ENCODE assay signal across 21 cellular contexts in genomic region chr7:84364708-84365107, GRCh38.
DNase-seq lines count a peak whose midpoint lies in the region; FAIRE-seq and TF ChIP-seq lines count a peak whose summit lies in the region.
"Had no signal": no experiment of that assay in that cellular context is flagged by ENCODE, and none has a peak within 500 bp of the region (broad histone marks: within the 10 kb centered on the region; RNA-seq: fewer than 3 reads in every experiment).

No MANE protein-coding gene starts in this region.

- dilution Hi-C loops in mammary epithelial cell (cut with HindIII; ENCODE audit: low sequenced_read_pairs), result no loop called here

- H3K4me1 Mint-ChIP-seq in MCF 10A (ENCODE audit: insufficient read depth, unreplicated experiment), result peaks cover 6% of the 10 kb centered on the region
- H3K4me1 Mint-ChIP-seq: activated B cell treated with CpG ODN at 0.5 μM for 24 hours; activated CD8-positive, alpha-beta memory T cell treated with anti-CD3 and anti-CD28 coated beads, Interleukin-2, amount 10 ng/mL, durations not matched to agents 7 days and 5 days; endodermal cell had no signal

- H3K27ac Mint-ChIP-seq in MCF 10A (ENCODE audit: low read depth, unreplicated experiment), result no peak overlapping the region
- H3K27ac Mint-ChIP-seq: activated B cell treated with CpG ODN at 0.5 μM for 24 hours; activated CD8-positive, alpha-beta memory T cell treated with anti-CD3 and anti-CD28 coated beads, Interleukin-2, amount 10 ng/mL, durations not matched to agents 7 days and 5 days; endodermal cell; progenitor cell of endocrine pancreas had no signal

- CTCF ChIA-PET in mammary epithelial cell (lab: Charles Lee; ENCODE audit: low non-redundant PET), result no interaction called here
- CTCF ChIA-PET in MCF 10A (lab: Yijun Ruan, JAX), result no interaction called here
- CTCF ChIA-PET in PC-9 (lab: Charles Lee), result no interaction called here

- H3K9me3 ChIP-seq in mammary epithelial cell (replicated peaks; ENCODE audit: insufficient read depth, low read length) (no peaks in the 10 kb centered on the region), PC-9 (ENCODE audit: insufficient read depth, low read depth) (no peaks in the 10 kb centered on the region)

- no peaks in the 10 kb centered on the region for H3K36me3 Mint-ChIP-seq in MCF 10A (ENCODE audit: insufficient read depth, unreplicated experiment)
- H3K36me3 Mint-ChIP-seq: activated CD8-positive, alpha-beta memory T cell treated with anti-CD3 and anti-CD28 coated beads, Interleukin-2, amount 10 ng/mL, durations not matched to agents 7 days and 5 days had no signal

- H3K4me1 ChIP-seq in mammary epithelial cell (ENCODE audit: insufficient read depth, low read length), result peaks cover 8% of the 10 kb centered on the region
- H3K4me1 ChIP-seq in PC-9 (replicated peaks; ENCODE audit: insufficient read depth), result no peaks in the 10 kb centered on the region

- H3K27ac ChIP-seq in mammary epithelial cell (ENCODE audit: insufficient read depth, low read depth, low read length) (no peak overlapping the region), PC-9 (no peak overlapping the region)
- H3K27ac ChIP-seq: 22Rv1 had no signal

- H3K4me2 ChIP-seq in mammary epithelial cell (ENCODE audit: insufficient read depth, low read depth, low read length) (peak overlapping the region; percentile 36), PC-9 (no peak overlapping the region)

- H3K79me2 ChIP-seq in mammary epithelial cell (ENCODE audit: insufficient read depth, low read length) (no peaks in the 10 kb centered on the region), PC-9 (ENCODE audit: low read depth) (no peaks in the 10 kb centered on the region)

- FAIRE-seq in urothelium cell line (lab: Jason Lieb, UNC), result no peak

- H3K27me3 ChIP-seq in mammary epithelial cell (ENCODE audit: insufficient read depth, low read length), result no peaks in the 10 kb centered on the region
- H3K27me3 ChIP-seq in PC-9 (ENCODE audit: insufficient read depth, low read depth), result no peaks in the 10 kb centered on the region

- no peaks in the 10 kb centered on the region for H3K27me3 Mint-ChIP-seq in MCF 10A (ENCODE audit: insufficient read depth, unreplicated experiment)
- H3K27me3 Mint-ChIP-seq: activated B cell treated with CpG ODN at 0.5 μM for 24 hours; activated CD8-positive, alpha-beta memory T cell treated with anti-CD3 and anti-CD28 coated beads, Interleukin-2, amount 10 ng/mL, durations not matched to agents 7 days and 5 days; progenitor cell of endocrine pancreas had no signal

- intact Hi-C loops in mammary epithelial cell (cut with micrococcal nuclease), result no loop called here
- intact Hi-C loops in MCF 10A (cut with micrococcal nuclease), result no loop called here
- intact Hi-C loops in lower leg skin (cut with DNase I; ENCODE audit: low total_unique reads), result no loop called here
- intact Hi-C loops in PC-9 (cut with micrococcal nuclease; ENCODE audit: unreplicated experiment), result no loop called here

- no peak overlapping the region for H3K4me3 Mint-ChIP-seq in MCF 10A (ENCODE audit: unreplicated experiment)
- H3K4me3 Mint-ChIP-seq: activated B cell treated with CpG ODN at 0.5 μM for 24 hours; activated CD8-positive, alpha-beta memory T cell treated with anti-CD3 and anti-CD28 coated beads, Interleukin-2, amount 10 ng/mL, durations not matched to agents 7 days and 5 days; endodermal cell had no signal

- peaks cover 6% of the 10 kb centered on the region; the same call in 1 of the 2 replicates for H3K9me2 ChIP-seq in PC-9 (ENCODE audit: insufficient read depth)

- TF ChIP-seq CTCF in mammary epithelial cell (conservative IDR thresholded peaks at IDR 0.05 in 1 of 2, IDR thresholded peaks at IDR 0.05 in 1 of 2; ENCODE audit: extremely low read depth in 1 of 2, insufficient read depth in 1 of 2, low read depth in 1 of 2, low read length in 2 of 2), result no peak
- no peak for TF ChIP-seq CTCF in MCF 10A (IDR thresholded peaks at IDR 0.05; ENCODE audit: unreplicated experiment)
- no peak for TF ChIP-seq CTCF in fibroblast of the aortic adventitia (IDR thresholded peaks at IDR 0.05; ENCODE audit: insufficient read depth, low read length)
- TF ChIP-seq CTCF in lower leg skin (IDR thresholded peaks at IDR 0.05), result no peak
- TF ChIP-seq CTCF in PC-9 (conservative IDR thresholded peaks at IDR 0.05), result no peak

- H3K4me3 ChIP-seq in mammary epithelial cell (replicated peaks in 1 of 3; ENCODE audit: insufficient read depth in 1 of 3, low read depth in 2 of 3, low read length in 3 of 3) (no peak overlapping the region), fibroblast of the aortic adventitia (ENCODE audit: low read depth, low read length) (no peak overlapping the region), lower leg skin (ENCODE audit: low read depth, poor library complexity, severe bottlenecking) (no peak overlapping the region), PC-9 (no peak overlapping the region)

- H2AFZ ChIP-seq in mammary epithelial cell (ENCODE audit: low read depth, low read length), result no peak overlapping the region
- H2AFZ ChIP-seq in PC-9, result no peak overlapping the region

- H4K20me1 ChIP-seq in mammary epithelial cell (ENCODE audit: insufficient read depth, low read length) (no peaks in the 10 kb centered on the region), PC-9 (ENCODE audit: insufficient read depth) (no peaks in the 10 kb centered on the region)

- POLR2A ChIA-PET in MCF 10A (lab: Yijun Ruan, JAX) (no interaction called here), PC-9 (lab: Charles Lee; ENCODE audit: unreplicated experiment) (interaction anchor here (0.6 kb wide), 1 partner anchor 924 kb away, joined by 21 read pairs; no protein-coding TSS in a partner anchor)

- H3K9ac ChIP-seq in mammary epithelial cell (ENCODE audit: insufficient read depth, low read length), result no peak overlapping the region

- H3K36me3 ChIP-seq in mammary epithelial cell (ENCODE audit: insufficient read depth, low read length), result no peaks in the 10 kb centered on the region
- H3K36me3 ChIP-seq in PC-9 (ENCODE audit: low read depth), result no peaks in the 10 kb centered on the region

- BruUV-seq in mammary epithelial cell (replicated peaks; lab: Mats Ljungman, UMichigan) (no TSS peak), MCF 10A (replicated peaks; lab: Mats Ljungman, UMichigan) (no TSS peak), PC-9 (replicated peaks; lab: Mats Ljungman, UMichigan) (no TSS peak)

- no peak for TF ChIP-seq POLR2A in lower leg skin (IDR thresholded peaks at IDR 0.05)

- H3F3A ChIP-seq in PC-9 (ENCODE audit: insufficient read depth, low read depth), result no peaks in the 10 kb centered on the region

- H3K9me3 Mint-ChIP-seq in MCF 10A (ENCODE audit: unreplicated experiment), result no peaks in the 10 kb centered on the region
- H3K9me3 Mint-ChIP-seq: endodermal cell had no signal

- in situ Hi-C loops in mammary epithelial cell (cut with MboI; ENCODE audit: low sequenced_read_pairs in 2 of 2), result no loop called here
- in situ Hi-C loops in SK-MEL-5 (cut with HindIII; ENCODE audit: low pct_unique_long_range_greater_than_20kb, low sequenced_read_pairs), result no loop called here

- DNase-seq in mammary epithelial cell (peak; percentile 17), MCF 10A (ENCODE audit: unreplicated experiment) (no peak), SK-MEL-5 (ENCODE audit: low read depth, low spot score) (peak; percentile 30), fibroblast of the aortic adventitia (ENCODE audit: low read depth) (peak; percentile 13), urothelium cell line (ENCODE audit: low spot score) (peak; percentile 34), NCI-H510A (lab: John Stamatoyannopoulos, UW) (no peak), lower leg skin (ENCODE audit: low spot score in 2 of 2) (no peak), PC-9 (no peak)
- DNase-seq: activated B cell treated with CpG ODN at 0.5 μM for 24 hours; activated CD8-positive, alpha-beta memory T cell treated with anti-CD3 and anti-CD28 coated beads, Interleukin-2, amount 10 ng/mL, durations not matched to agents 7 days and 5 days; activated naive CD4-positive, alpha-beta T cell; endodermal cell; GF-D8; glutamatergic neuron; KG1; kidney glomerular epithelial cell; NCI-H1417 treated with DMSO at 0.1 percent for 48 hours; NCI-H446; substantia nigra had no signal

- 7% methylated on average over 1 of the region's 1 CpG for WGBS in mammary epithelial cell (ENCODE audit: low coverage, missing lambda C conversion rate)
- 76 to 78% methylated on average over 1 of the region's 1 CpG for WGBS in lower leg skin, 2 donors

Comparison
In these comparisons a context has a peak if more than half of its experiments do, and no peak if none do; other contexts are left out.
1. DNase-seq: peak in mammary epithelial cell (single experiment), SK-MEL-5 (single experiment), fibroblast of the aortic adventitia (single experiment) and urothelium cell line (single experiment); none in MCF 10A (single experiment), NCI-H510A (single experiment), lower leg skin (0 of 2) and PC-9 (0 of 2).